ENCODE assay signal across 1 cellular context in the genomic region with DNA sequence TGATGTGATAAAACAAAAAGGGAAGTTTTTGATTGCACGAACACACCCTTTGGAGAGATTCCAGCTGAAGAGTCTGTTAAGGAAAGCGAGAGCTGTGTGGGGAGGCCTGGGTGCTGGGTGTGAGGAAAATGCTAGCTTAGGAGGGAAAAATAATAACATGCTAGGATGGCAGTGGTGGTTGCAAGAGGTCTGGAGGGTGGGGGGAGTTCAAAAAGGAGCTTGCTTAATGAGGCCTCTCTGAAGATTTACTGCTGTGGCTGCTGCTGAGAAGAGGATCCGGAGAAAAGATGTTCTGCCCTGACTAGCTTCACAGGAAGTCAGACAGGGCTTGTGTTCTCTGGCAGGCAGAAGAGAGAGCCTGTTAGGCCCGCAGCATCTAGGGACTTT.
TF ChIP-seq lines count a peak whose summit lies in the region.

No MANE protein-coding gene starts in this region.

TF ChIP-seq in GM23338, 12 proteins besides CTCF, POLR2A, EP300 and RAD21 (continued from another document):
- TF ChIP-seq, protein P1, sequence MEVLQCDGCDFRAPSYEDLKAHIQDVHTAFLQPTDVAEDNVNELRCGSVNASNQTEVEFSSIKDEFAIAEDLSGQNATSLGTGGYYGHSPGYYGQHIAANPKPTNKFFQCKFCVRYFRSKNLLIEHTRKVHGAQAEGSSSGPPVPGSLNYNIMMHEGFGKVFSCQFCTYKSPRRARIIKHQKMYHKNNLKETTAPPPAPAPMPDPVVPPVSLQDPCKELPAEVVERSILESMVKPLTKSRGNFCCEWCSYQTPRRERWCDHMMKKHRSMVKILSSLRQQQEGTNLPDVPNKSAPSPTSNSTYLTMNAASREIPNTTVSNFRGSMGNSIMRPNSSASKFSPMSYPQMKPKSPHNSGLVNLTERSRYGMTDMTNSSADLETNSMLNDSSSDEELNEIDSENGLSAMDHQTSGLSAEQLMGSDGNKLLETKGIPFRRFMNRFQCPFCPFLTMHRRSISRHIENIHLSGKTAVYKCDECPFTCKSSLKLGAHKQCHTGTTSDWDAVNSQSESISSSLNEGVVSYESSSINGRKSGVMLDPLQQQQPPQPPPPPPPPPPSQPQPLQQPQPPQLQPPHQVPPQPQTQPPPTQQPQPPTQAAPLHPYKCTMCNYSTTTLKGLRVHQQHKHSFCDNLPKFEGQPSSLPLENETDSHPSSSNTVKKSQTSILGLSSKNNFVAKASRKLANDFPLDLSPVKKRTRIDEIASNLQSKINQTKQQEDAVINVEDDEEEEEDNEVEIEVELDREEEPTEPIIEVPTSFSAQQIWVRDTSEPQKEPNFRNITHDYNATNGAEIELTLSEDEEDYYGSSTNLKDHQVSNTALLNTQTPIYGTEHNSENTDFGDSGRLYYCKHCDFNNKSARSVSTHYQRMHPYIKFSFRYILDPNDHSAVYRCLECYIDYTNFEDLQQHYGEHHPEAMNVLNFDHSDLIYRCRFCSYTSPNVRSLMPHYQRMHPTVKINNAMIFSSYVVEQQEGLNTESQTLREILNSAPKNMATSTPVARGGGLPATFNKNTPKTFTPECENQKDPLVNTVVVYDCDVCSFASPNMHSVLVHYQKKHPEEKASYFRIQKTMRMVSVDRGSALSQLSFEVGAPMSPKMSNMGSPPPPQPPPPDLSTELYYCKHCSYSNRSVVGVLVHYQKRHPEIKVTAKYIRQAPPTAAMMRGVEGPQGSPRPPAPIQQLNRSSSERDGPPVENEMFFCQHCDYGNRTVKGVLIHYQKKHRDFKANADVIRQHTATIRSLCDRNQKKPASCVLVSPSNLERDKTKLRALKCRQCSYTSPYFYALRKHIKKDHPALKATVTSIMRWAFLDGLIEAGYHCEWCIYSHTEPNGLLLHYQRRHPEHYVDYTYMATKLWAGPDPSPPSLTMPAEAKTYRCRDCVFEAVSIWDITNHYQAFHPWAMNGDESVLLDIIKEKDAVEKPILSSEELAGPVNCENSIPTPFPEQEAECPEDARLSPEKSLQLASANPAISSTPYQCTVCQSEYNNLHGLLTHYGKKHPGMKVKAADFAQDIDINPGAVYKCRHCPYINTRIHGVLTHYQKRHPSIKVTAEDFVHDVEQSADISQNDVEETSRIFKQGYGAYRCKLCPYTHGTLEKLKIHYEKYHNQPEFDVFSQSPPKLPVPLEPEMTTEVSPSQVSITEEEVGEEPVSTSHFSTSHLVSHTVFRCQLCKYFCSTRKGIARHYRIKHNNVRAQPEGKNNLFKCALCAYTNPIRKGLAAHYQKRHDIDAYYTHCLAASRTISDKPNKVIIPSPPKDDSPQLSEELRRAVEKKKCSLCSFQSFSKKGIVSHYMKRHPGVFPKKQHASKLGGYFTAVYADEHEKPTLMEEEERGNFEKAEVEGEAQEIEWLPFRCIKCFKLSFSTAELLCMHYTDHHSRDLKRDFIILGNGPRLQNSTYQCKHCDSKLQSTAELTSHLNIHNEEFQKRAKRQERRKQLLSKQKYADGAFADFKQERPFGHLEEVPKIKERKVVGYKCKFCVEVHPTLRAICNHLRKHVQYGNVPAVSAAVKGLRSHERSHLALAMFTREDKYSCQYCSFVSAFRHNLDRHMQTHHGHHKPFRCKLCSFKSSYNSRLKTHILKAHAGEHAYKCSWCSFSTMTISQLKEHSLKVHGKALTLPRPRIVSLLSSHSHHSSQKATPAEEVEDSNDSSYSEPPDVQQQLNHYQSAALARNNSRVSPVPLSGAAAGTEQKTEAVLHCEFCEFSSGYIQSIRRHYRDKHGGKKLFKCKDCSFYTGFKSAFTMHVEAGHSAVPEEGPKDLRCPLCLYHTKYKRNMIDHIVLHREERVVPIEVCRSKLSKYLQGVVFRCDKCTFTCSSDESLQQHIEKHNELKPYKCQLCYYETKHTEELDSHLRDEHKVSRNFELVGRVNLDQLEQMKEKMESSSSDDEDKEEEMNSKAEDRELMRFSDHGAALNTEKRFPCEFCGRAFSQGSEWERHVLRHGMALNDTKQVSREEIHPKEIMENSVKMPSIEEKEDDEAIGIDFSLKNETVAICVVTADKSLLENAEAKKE (CRISPR knock-in tag; IDR thresholded peaks at IDR 0.05): no peak
- TF ChIP-seq, protein P2, sequence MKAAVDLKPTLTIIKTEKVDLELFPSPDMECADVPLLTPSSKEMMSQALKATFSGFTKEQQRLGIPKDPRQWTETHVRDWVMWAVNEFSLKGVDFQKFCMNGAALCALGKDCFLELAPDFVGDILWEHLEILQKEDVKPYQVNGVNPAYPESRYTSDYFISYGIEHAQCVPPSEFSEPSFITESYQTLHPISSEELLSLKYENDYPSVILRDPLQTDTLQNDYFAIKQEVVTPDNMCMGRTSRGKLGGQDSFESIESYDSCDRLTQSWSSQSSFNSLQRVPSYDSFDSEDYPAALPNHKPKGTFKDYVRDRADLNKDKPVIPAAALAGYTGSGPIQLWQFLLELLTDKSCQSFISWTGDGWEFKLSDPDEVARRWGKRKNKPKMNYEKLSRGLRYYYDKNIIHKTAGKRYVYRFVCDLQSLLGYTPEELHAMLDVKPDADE (IDR thresholded peaks at IDR 0.05): no peak
